1 cellular context compared by ENCODE assay signal in the genomic region with DNA sequence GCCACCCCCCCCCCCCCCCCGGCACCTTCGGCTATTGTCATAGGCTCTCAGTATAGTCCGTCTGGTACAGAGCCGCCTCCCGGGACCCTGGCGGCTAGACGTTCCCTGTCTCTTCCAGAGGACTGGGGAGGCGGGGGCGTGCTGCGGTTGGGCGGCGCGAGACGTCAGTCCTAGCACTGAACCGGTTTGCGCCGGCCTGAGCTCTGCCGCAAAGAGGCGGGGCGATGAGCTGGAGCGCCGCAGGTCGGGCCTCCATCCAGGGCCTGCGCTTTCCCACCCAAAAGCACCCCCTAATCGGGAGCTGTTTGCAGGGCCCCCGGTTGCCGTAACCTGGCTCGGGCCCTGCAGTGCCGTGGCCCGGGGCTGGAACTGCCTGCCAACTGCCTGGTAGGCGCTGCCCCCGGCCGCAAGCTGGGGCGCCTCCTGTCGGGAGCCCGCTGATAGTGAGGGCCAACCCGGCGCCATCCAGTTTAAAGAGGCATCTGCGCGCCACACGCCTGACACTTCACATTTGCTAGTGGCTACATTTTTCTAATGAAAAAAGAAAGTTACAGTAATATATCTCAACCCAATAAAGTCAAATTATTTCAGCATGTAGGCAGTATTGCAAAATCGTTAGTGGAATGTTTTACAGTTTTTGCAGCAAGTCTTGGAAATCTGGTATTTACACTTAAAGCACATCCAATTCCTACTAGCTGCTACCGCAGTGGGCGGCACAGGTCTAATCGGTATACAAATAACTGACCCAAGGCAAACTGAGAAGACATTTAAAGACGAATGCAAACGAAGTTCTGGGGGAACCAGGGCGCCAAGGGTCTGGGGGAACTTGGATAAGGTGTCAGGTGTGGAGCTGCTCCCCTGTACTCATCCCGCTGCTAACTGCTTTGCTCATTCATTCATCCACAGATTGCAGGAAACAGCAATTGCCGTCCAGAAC.
TF ChIP-seq lines count a peak whose summit lies in the region.

No MANE protein-coding gene starts in this region.

TF ChIP-seq in HepG2, 621 proteins besides CTCF, POLR2A, EP300 and RAD21 (continued from another document and continues in another):
- TF ChIP-seq, protein P1, sequence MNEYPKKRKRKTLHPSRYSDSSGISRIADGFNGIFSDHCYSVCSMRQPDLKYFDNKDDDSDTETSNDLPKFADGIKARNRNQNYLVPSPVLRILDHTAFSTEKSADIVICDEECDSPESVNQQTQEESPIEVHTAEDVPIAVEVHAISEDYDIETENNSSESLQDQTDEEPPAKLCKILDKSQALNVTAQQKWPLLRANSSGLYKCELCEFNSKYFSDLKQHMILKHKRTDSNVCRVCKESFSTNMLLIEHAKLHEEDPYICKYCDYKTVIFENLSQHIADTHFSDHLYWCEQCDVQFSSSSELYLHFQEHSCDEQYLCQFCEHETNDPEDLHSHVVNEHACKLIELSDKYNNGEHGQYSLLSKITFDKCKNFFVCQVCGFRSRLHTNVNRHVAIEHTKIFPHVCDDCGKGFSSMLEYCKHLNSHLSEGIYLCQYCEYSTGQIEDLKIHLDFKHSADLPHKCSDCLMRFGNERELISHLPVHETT (CRISPR knock-in tag; conservative IDR thresholded peaks at IDR 0.05), result no peak
- TF ChIP-seq ZFP41 (CRISPR knock-in tag; IDR thresholded peaks at IDR 0.05; ENCODE audit: borderline replicate concordance) (no peak), PHF8 (CRISPR knock-in tag; IDR thresholded peaks at IDR 0.05) (peak; percentile 85), CAMTA2 (CRISPR knock-in tag; IDR thresholded peaks at IDR 0.05; ENCODE audit: borderline replicate concordance) (no peak), HNRNPH1 (optimal IDR thresholded peaks at IDR 0.05; ENCODE audit: low read depth, low read length) (no peak), MBNL3 (CRISPR knock-in tag; conservative IDR thresholded peaks at IDR 0.05) (no peak), KLF15 (CRISPR knock-in tag; IDR thresholded peaks at IDR 0.05; ENCODE audit: borderline replicate concordance) (no peak), GATAD2A (CRISPR knock-in tag; IDR thresholded peaks at IDR 0.05) (peak; percentile 22; the same call in 1 of the 2 replicates), ZBTB7A (CRISPR knock-in tag; IDR thresholded peaks at IDR 0.05) (no peak), KLF16 (CRISPR knock-in tag; IDR thresholded peaks at IDR 0.05) (no peak; a peak in 1 of 4 replicates), CBX5 (CRISPR knock-in tag; IDR thresholded peaks at IDR 0.05; ENCODE audit: borderline replicate concordance) (0 out of 2 replicates have a peak, but pooled peaks have one; percentile 13), ELF1 (CRISPR knock-in tag; IDR thresholded peaks at IDR 0.05) (no peak; the same call in 1 of the 2 replicates), GFI1 (CRISPR knock-in tag; IDR thresholded peaks at IDR 0.05; ENCODE audit: borderline replicate concordance) (no peak; the same call in 1 of the 2 replicates), ZNF768 (CRISPR knock-in tag; IDR thresholded peaks at IDR 0.05) (peak; percentile 62), KLF13 (CRISPR knock-in tag; IDR thresholded peaks at IDR 0.05) (no peak), ZNF33A (CRISPR knock-in tag; IDR thresholded peaks at IDR 0.05; ENCODE audit: borderline replicate concordance) (no peak), CHD2 (IDR thresholded peaks at IDR 0.05; ENCODE audit: low read depth, low read length) (no peak), ZNF709 (CRISPR knock-in tag; IDR thresholded peaks at IDR 0.05) (0 out of 2 replicates have a peak, but pooled peaks have one; percentile 57), FOXK1 (CRISPR knock-in tag; IDR thresholded peaks at IDR 0.05; ENCODE audit: borderline replicate concordance, low read depth) (0 out of 2 replicates have a peak, but pooled peaks have one; percentile 10), HOXA5 (CRISPR knock-in tag; IDR thresholded peaks at IDR 0.05) (no peak), TCF7L2 (IDR thresholded peaks at IDR 0.05; ENCODE audit: low read depth, low read length) (no peak), KMT2B (CRISPR knock-in tag; IDR thresholded peaks at IDR 0.05) (no peak), THAP11 (CRISPR knock-in tag; IDR thresholded peaks at IDR 0.05) (0 out of 2 replicates have a peak, but pooled peaks have one; percentile 9), YEATS2 (CRISPR knock-in tag; IDR thresholded peaks at IDR 0.05; ENCODE audit: borderline replicate concordance) (peak; percentile 51; the same call in 1 of the 2 replicates), SATB2 (CRISPR knock-in tag; IDR thresholded peaks at IDR 0.05) (no peak), ZNF570 (CRISPR knock-in tag; IDR thresholded peaks at IDR 0.05; ENCODE audit: borderline replicate concordance) (no peak), NR1H2 (CRISPR knock-in tag; IDR thresholded peaks at IDR 0.05; ENCODE audit: borderline replicate concordance, low read depth) (no peak), FOXA3 (CRISPR knock-in tag; IDR thresholded peaks at IDR 0.05) (no peak), GTF3A (CRISPR knock-in tag; conservative IDR thresholded peaks at IDR 0.05) (no peak), BORCS8-MEF2B (CRISPR knock-in tag; IDR thresholded peaks at IDR 0.05) (no peak), MED1 (CRISPR knock-in tag; IDR thresholded peaks at IDR 0.05) (no peak; the same call in 1 of the 2 replicates), HOXA3 (CRISPR knock-in tag; IDR thresholded peaks at IDR 0.05) (peak; percentile 35; the same call in 1 of the 2 replicates), REPIN1 (CRISPR knock-in tag; IDR thresholded peaks at IDR 0.05; ENCODE audit: borderline replicate concordance, low read depth) (no peak), AGO1 (IDR thresholded peaks at IDR 0.05; ENCODE audit: low read depth, low read length, poor library complexity, severe bottlenecking) (peak; percentile 70)
- TF ChIP-seq, protein P2, sequence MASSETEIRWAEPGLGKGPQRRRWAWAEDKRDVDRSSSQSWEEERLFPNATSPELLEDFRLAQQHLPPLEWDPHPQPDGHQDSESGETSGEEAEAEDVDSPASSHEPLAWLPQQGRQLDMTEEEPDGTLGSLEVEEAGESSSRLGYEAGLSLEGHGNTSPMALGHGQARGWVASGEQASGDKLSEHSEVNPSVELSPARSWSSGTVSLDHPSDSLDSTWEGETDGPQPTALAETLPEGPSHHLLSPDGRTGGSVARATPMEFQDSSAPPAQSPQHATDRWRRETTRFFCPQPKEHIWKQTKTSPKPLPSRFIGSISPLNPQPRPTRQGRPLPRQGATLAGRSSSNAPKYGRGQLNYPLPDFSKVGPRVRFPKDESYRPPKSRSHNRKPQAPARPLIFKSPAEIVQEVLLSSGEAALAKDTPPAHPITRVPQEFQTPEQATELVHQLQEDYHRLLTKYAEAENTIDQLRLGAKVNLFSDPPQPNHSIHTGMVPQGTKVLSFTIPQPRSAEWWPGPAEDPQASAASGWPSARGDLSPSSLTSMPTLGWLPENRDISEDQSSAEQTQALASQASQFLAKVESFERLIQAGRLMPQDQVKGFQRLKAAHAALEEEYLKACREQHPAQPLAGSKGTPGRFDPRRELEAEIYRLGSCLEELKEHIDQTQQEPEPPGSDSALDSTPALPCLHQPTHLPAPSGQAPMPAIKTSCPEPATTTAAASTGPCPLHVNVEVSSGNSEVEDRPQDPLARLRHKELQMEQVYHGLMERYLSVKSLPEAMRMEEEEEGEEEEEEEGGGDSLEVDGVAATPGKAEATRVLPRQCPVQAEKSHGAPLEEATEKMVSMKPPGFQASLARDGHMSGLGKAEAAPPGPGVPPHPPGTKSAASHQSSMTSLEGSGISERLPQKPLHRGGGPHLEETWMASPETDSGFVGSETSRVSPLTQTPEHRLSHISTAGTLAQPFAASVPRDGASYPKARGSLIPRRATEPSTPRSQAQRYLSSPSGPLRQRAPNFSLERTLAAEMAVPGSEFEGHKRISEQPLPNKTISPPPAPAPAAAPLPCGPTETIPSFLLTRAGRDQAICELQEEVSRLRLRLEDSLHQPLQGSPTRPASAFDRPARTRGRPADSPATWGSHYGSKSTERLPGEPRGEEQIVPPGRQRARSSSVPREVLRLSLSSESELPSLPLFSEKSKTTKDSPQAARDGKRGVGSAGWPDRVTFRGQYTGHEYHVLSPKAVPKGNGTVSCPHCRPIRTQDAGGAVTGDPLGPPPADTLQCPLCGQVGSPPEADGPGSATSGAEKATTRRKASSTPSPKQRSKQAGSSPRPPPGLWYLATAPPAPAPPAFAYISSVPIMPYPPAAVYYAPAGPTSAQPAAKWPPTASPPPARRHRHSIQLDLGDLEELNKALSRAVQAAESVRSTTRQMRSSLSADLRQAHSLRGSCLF (CRISPR knock-in tag; IDR thresholded peaks at IDR 0.05; ENCODE audit: borderline replicate concordance), result no peak
- TF ChIP-seq, protein P3, sequence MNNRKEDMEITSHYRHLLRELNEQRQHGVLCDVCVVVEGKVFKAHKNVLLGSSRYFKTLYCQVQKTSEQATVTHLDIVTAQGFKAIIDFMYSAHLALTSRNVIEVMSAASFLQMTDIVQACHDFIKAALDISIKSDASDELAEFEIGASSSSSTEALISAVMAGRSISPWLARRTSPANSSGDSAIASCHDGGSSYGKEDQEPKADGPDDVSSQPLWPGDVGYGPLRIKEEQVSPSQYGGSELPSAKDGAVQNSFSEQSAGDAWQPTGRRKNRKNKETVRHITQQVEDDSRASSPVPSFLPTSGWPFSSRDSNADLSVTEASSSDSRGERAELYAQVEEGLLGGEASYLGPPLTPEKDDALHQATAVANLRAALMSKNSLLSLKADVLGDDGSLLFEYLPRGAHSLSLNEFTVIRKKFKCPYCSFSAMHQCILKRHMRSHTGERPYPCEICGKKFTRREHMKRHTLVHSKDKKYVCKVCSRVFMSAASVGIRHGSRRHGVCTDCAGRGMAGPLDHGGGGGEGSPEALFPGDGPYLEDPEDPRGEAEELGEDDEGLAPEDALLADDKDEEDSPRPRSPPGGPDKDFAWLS (CRISPR knock-in tag; IDR thresholded peaks at IDR 0.05; ENCODE audit: borderline replicate concordance), result no peak
- TF ChIP-seq, protein P4, sequence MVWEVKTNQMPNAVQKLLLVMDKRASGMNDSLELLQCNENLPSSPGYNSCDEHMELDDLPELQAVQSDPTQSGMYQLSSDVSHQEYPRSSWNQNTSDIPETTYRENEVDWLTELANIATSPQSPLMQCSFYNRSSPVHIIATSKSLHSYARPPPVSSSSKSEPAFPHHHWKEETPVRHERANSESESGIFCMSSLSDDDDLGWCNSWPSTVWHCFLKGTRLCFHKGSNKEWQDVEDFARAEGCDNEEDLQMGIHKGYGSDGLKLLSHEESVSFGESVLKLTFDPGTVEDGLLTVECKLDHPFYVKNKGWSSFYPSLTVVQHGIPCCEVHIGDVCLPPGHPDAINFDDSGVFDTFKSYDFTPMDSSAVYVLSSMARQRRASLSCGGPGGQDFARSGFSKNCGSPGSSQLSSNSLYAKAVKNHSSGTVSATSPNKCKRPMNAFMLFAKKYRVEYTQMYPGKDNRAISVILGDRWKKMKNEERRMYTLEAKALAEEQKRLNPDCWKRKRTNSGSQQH (CRISPR knock-in tag; IDR thresholded peaks at IDR 0.05; ENCODE audit: low read depth), result no peak
- TF ChIP-seq, protein P5, sequence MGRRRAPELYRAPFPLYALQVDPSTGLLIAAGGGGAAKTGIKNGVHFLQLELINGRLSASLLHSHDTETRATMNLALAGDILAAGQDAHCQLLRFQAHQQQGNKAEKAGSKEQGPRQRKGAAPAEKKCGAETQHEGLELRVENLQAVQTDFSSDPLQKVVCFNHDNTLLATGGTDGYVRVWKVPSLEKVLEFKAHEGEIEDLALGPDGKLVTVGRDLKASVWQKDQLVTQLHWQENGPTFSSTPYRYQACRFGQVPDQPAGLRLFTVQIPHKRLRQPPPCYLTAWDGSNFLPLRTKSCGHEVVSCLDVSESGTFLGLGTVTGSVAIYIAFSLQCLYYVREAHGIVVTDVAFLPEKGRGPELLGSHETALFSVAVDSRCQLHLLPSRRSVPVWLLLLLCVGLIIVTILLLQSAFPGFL (CRISPR knock-in tag; IDR thresholded peaks at IDR 0.05), result no peak
- TF ChIP-seq, protein P6, sequence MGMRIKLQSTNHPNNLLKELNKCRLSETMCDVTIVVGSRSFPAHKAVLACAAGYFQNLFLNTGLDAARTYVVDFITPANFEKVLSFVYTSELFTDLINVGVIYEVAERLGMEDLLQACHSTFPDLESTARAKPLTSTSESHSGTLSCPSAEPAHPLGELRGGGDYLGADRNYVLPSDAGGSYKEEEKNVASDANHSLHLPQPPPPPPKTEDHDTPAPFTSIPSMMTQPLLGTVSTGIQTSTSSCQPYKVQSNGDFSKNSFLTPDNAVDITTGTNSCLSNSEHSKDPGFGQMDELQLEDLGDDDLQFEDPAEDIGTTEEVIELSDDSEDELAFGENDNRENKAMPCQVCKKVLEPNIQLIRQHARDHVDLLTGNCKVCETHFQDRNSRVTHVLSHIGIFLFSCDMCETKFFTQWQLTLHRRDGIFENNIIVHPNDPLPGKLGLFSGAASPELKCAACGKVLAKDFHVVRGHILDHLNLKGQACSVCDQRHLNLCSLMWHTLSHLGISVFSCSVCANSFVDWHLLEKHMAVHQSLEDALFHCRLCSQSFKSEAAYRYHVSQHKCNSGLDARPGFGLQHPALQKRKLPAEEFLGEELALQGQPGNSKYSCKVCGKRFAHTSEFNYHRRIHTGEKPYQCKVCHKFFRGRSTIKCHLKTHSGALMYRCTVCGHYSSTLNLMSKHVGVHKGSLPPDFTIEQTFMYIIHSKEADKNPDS (CRISPR knock-in tag; IDR thresholded peaks at IDR 0.05), result no peak
- TF ChIP-seq, protein P7, sequence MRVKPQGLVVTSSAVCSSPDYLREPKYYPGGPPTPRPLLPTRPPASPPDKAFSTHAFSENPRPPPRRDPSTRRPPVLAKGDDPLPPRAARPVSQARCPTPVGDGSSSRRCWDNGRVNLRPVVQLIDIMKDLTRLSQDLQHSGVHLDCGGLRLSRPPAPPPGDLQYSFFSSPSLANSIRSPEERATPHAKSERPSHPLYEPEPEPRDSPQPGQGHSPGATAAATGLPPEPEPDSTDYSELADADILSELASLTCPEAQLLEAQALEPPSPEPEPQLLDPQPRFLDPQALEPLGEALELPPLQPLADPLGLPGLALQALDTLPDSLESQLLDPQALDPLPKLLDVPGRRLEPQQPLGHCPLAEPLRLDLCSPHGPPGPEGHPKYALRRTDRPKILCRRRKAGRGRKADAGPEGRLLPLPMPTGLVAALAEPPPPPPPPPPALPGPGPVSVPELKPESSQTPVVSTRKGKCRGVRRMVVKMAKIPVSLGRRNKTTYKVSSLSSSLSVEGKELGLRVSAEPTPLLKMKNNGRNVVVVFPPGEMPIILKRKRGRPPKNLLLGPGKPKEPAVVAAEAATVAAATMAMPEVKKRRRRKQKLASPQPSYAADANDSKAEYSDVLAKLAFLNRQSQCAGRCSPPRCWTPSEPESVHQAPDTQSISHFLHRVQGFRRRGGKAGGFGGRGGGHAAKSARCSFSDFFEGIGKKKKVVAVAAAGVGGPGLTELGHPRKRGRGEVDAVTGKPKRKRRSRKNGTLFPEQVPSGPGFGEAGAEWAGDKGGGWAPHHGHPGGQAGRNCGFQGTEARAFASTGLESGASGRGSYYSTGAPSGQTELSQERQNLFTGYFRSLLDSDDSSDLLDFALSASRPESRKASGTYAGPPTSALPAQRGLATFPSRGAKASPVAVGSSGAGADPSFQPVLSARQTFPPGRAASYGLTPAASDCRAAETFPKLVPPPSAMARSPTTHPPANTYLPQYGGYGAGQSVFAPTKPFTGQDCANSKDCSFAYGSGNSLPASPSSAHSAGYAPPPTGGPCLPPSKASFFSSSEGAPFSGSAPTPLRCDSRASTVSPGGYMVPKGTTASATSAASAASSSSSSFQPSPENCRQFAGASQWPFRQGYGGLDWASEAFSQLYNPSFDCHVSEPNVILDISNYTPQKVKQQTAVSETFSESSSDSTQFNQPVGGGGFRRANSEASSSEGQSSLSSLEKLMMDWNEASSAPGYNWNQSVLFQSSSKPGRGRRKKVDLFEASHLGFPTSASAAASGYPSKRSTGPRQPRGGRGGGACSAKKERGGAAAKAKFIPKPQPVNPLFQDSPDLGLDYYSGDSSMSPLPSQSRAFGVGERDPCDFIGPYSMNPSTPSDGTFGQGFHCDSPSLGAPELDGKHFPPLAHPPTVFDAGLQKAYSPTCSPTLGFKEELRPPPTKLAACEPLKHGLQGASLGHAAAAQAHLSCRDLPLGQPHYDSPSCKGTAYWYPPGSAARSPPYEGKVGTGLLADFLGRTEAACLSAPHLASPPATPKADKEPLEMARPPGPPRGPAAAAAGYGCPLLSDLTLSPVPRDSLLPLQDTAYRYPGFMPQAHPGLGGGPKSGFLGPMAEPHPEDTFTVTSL (CRISPR knock-in tag; IDR thresholded peaks at IDR 0.05; ENCODE audit: borderline replicate concordance), result no peak; the same call in 1 of the 2 replicates
